ENCODE assay signal across 13 cellular contexts in the genomic region with DNA sequence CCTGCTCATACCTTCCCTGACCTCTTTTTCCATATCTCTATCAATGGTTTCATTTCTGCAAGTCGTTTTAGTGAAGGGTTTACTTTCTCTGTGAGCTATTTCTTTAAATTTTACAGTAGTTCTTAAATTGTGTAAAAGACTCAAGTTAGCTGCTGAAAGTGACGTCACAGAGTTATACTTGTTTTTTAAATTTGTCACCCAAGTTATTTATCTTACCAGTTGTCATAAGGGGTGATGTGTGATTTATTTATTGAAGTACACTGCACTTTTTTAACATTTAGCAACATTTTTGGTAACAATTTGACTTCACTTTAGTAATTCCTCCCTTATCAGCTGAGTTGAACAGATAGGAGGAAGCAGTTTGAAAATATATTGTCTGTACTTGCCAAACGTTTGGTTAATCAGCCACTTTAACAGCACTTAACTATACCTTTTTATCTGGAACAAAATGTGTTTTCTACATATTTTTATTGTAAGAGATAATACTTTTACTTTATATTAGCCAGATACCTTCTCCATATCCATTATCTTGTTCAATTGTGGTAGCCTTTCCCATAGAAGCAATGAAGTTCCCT. TPM values are rescaled to one million over a fixed set of nuclear protein-coding genes. Genes with fewer than 3 reads are reported as not detected.
DNase-seq lines count a peak whose midpoint lies in the region; ATAC-seq and TF ChIP-seq lines count a peak whose summit lies in the region.
"Had no signal": no experiment of that assay in that cellular context is flagged by ENCODE, and none has a peak within 500 bp of the region (broad histone marks: within the 10 kb centered on the region; RNA-seq: fewer than 3 reads in every experiment).

No MANE protein-coding gene starts in this region.

- no peak for TF ChIP-seq CTCF in CD4-positive, alpha-beta T cell (IDR thresholded peaks at IDR 0.05)
- TF ChIP-seq CTCF in ascending aorta (IDR thresholded peaks at IDR 0.05) (no peak), uterus (IDR thresholded peaks at IDR 0.05) (no peak)

- peaks cover 67% of the 10 kb centered on the region for H3K4me1 Mint-ChIP-seq in CD4-positive, alpha-beta T cell (ENCODE audit: low read depth)
- peaks cover 46% of the 10 kb centered on the region for H3K4me1 Mint-ChIP-seq in activated naive CD8-positive, alpha-beta T cell treated with anti-CD3 and anti-CD28 coated beads, Interleukin-2, amount 10 ng/mL, durations not matched to agents 7 days and 5 days

- no peaks in the 10 kb centered on the region for H3K27me3 Mint-ChIP-seq in CD4-positive, alpha-beta T cell
- no peaks in the 10 kb centered on the region for H3K27me3 Mint-ChIP-seq in activated naive CD8-positive, alpha-beta T cell treated with anti-CD3 and anti-CD28 coated beads, Interleukin-2, amount 10 ng/mL, durations not matched to agents 7 days and 5 days

- no peak for DNase-seq in CD4-positive, alpha-beta T cell
- DNase-seq in Jurkat, Clone E6-1 (ENCODE audit: low read depth, low spot score): no peak
- no peak for DNase-seq in activated naive CD8-positive, alpha-beta T cell treated with anti-CD3 and anti-CD28 coated beads, Interleukin-2, amount 10 ng/mL, durations not matched to agents 7 days and 5 days
- no peak for DNase-seq in ascending aorta (ENCODE audit: low spot score in 2 of 2)
- no peak for DNase-seq in cerebellar cortex (ENCODE audit: low spot score)
- DNase-seq in NCI-H446 treated with DMSO at 0.1 percent for 48 hours (lab: John Stamatoyannopoulos, UW): no peak
- no peak for DNase-seq in uterus
- DNase-seq: DMS79; kidney; SIG-M5; stimulated activated CD8-positive, alpha-beta memory T cell treated with anti-CD3 and anti-CD28 coated beads, Interleukin-4, amount 100 ng/mL, for 48 hours had no signal

- peak overlapping the region; percentile 93 for H3K4me3 ChIP-seq in Jurkat, Clone E6-1 (ENCODE audit: low read length)
- H3K4me3 ChIP-seq in muscle layer of duodenum (ENCODE audit: low read depth in 1 of 2, low read length in 2 of 2): peak overlapping the region in 1 of 2 donors; percentile 42
- H3K4me3 ChIP-seq in ascending aorta: peak overlapping the region in 1 of 2 donors; percentile 80
- H3K4me3 ChIP-seq in uterus: peak overlapping the region in 1 of 2 donors; percentile 100

- H3K27me3 ChIP-seq in CD4-positive, alpha-beta T cell (ENCODE audit: control insufficient read depth, insufficient read depth, low read length): no peaks in the 10 kb centered on the region
- H3K27me3 ChIP-seq in muscle layer of duodenum (ENCODE audit: low read depth, low read length) (no peaks in the 10 kb centered on the region), ascending aorta (no peaks in the 10 kb centered on the region), uterus (no peaks in the 10 kb centered on the region)

- no peak for TF ChIP-seq POLR2A in uterus (IDR thresholded peaks at IDR 0.05)

- peaks cover 41% of the 10 kb centered on the region for H3K36me3 Mint-ChIP-seq in CD4-positive, alpha-beta T cell (ENCODE audit: low read depth)
- H3K36me3 Mint-ChIP-seq in activated naive CD8-positive, alpha-beta T cell treated with anti-CD3 and anti-CD28 coated beads, Interleukin-2, amount 10 ng/mL, durations not matched to agents 7 days and 5 days: peaks cover 46% of the 10 kb centered on the region

- no peak overlapping the region for H3K27ac ChIP-seq in CD4-positive, alpha-beta T cell (ENCODE audit: low read depth, low read length)
- H3K27ac ChIP-seq in muscle layer of duodenum (ENCODE audit: low read length) (peak overlapping the region; percentile 34), ascending aorta (no peak overlapping the region), uterus (no peak overlapping the region)

- POLR2A ChIA-PET in CD4-positive, alpha-beta T cell (lab: Charles Lee): interaction anchor here (0.6 to 2.7 kb wide), 4 partner anchors 9 to 767 kb away, joined by 3 to 18 read pairs (median 6); no protein-coding TSS in a partner anchor
- POLR2A ChIA-PET in activated naive CD8-positive, alpha-beta T cell treated with anti-CD3 and anti-CD28 coated beads, Interleukin-2, amount 10 ng/mL, durations not matched to agents 7 days and 5 days (lab: Charles Lee): interaction anchor here (0.9 to 1.5 kb wide), 2 partner anchors 9 to 28 kb away, joined by 3 to 6 read pairs; no protein-coding TSS in a partner anchor

- intact Hi-C loops in CD4-positive, alpha-beta T cell (cut with DNase I, micrococcal nuclease): loop anchor here (2.0 to 10.0 kb wide), 5 partner anchors 14 to 1148 kb away; partner anchors contain the start of gene CNOT10 (in 1 of the 2)
- intact Hi-C loops in ascending aorta (cut with DNase I) (loop anchor here (10.0 kb wide), 3 partner anchors 228 to 1898 kb away; no protein-coding TSS in a partner anchor), uterus (cut with DNase I; ENCODE audit: low total_unique reads) (no loop called here)

- H3K4me3 Mint-ChIP-seq in CD4-positive, alpha-beta T cell: peak overlapping the region; percentile 89
- H3K4me3 Mint-ChIP-seq in activated naive CD8-positive, alpha-beta T cell treated with anti-CD3 and anti-CD28 coated beads, Interleukin-2, amount 10 ng/mL, durations not matched to agents 7 days and 5 days: no peak overlapping the region

- H3K36me3 ChIP-seq in muscle layer of duodenum (ENCODE audit: control insufficient read depth in 1 of 2, insufficient read depth in 2 of 2, low read length in 2 of 2) (peaks cover 0 to 4% of the 10 kb centered on the region in 2 donors), ascending aorta (no peaks in the 10 kb centered on the region), uterus (no peaks in the 10 kb centered on the region)

- no peak for ATAC-seq in CD4-positive, alpha-beta T cell (ENCODE audit: poor library complexity)
- no peak for ATAC-seq in activated naive CD8-positive, alpha-beta T cell treated with anti-CD3 and anti-CD28 coated beads, Interleukin-2, amount 10 ng/mL, durations not matched to agents 7 days and 5 days (ENCODE audit: low read depth)
- ATAC-seq: sciatic nerve had no signal

- CTCF ChIA-PET in CD4-positive, alpha-beta T cell (lab: Charles Lee): interaction anchor here (3.4 kb wide), 1 partner anchor 14 kb away, joined by 15 read pairs; no protein-coding TSS in a partner anchor

- peak overlapping the region; percentile 96 for H3K27ac Mint-ChIP-seq in CD4-positive, alpha-beta T cell
- H3K27ac Mint-ChIP-seq in activated naive CD8-positive, alpha-beta T cell treated with anti-CD3 and anti-CD28 coated beads, Interleukin-2, amount 10 ng/mL, durations not matched to agents 7 days and 5 days: peak overlapping the region; percentile 84

- H3K4me1 ChIP-seq in muscle layer of duodenum (ENCODE audit: control insufficient read depth in 1 of 2, insufficient read depth in 2 of 2, low read length in 2 of 2) (peaks cover 26 to 30% of the 10 kb centered on the region in 2 donors), ascending aorta (peaks cover 0 to 13% of the 10 kb centered on the region in 2 donors), uterus (no peaks in the 10 kb centered on the region)

- no peaks in the 10 kb centered on the region for H3K9me3 ChIP-seq in CD4-positive, alpha-beta T cell (ENCODE audit: control insufficient read depth, low read length)
- H3K9me3 ChIP-seq in muscle layer of duodenum (ENCODE audit: control insufficient read depth in 1 of 2, low read length in 2 of 2) (no peaks in the 10 kb centered on the region), ascending aorta (no peaks in the 10 kb centered on the region), uterus (no peaks in the 10 kb centered on the region)

- H3K9me3 Mint-ChIP-seq in CD4-positive, alpha-beta T cell: no peaks in the 10 kb centered on the region
- no peaks in the 10 kb centered on the region for H3K9me3 Mint-ChIP-seq in activated naive CD8-positive, alpha-beta T cell treated with anti-CD3 and anti-CD28 coated beads, Interleukin-2, amount 10 ng/mL, durations not matched to agents 7 days and 5 days

RNA-seq across cellular contexts. Expression of gene STT3B, which starts 3.8 kb away (rescaled TPM):
- total RNA-seq in CD4-positive, alpha-beta T cell: 100 to 1,000 TPM; 111 to 113 TPM
- 304 TPM for polyA plus RNA-seq in Jurkat, Clone E6-1 (2012; ENCODE audit: insufficient read depth, insufficient read length)
- 100 to 1,000 TPM; 123 to 131 TPM for total RNA-seq in activated naive CD8-positive, alpha-beta T cell treated with anti-CD3 and anti-CD28 coated beads, Interleukin-2, amount 10 ng/mL, durations not matched to agents 7 days and 5 days
- 79.5 TPM for total RNA-seq in ascending aorta
- total RNA-seq in uterus: 100 to 1,000 TPM in 2 of 4 donors, 10 to 100 TPM in 2; 57.1 to 233 (median 96.0) TPM
